ENCODE assay signal across 1 cellular context in genomic region chr9:126667190-126668055, GRCh38.
A peak's percentile ranks its signal among the peaks of the same experiment; 100 is the strongest.
TF ChIP-seq lines count a peak whose summit lies in the region.

No MANE protein-coding gene starts in this region.

TF ChIP-seq in HEK293, 187 proteins besides CTCF, POLR2A, EP300 and RAD21 (continued from another document):
- TF ChIP-seq ZNF398 (tag by site-specific recombination; IDR thresholded peaks at IDR 0.05), result no peak
- TF ChIP-seq ZNF37A (tag by site-specific recombination; IDR thresholded peaks at IDR 0.05), result no peak
- no peak for TF ChIP-seq HIC1 (tag by site-specific recombination; IDR thresholded peaks at IDR 0.05)
- no peak for TF ChIP-seq PRDM2 (tag by site-specific recombination; IDR thresholded peaks at IDR 0.05; ENCODE audit: borderline replicate concordance)
- TF ChIP-seq ZNF341 (tag by site-specific recombination; IDR thresholded peaks at IDR 0.05; ENCODE audit: low read depth), result no peak
- TF ChIP-seq ZNF677 (tag by site-specific recombination; IDR thresholded peaks at IDR 0.05), result no peak
- peak; percentile 95 for TF ChIP-seq ZNF664 (tag by site-specific recombination; IDR thresholded peaks at IDR 0.05)
- TF ChIP-seq REPIN1 (tag by site-specific recombination; IDR thresholded peaks at IDR 0.05; ENCODE audit: low read depth), result no peak
TF ChIP-seq in HEK293: peak in this region for 12.
